In the genomic region with DNA sequence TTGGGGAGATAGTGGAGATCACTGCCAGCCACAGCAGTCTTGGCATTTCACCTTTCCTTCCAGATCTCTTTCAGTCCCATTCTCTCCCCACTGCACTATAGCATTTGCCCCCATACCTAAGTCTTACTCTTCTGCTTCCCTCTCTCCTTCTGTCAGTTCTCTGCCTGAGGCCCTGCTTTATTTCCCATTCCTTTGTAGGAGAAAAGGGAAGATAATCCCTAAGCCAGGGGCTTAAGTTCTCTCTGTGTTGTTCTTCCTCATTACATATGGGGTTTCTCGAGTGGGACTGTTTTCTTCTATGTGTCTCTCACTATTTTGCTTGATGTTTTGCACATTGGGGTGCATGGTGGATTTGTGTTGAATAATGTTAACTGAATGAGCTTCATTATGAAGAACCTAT, we compare ENCODE assay signal across 2 cellular contexts.
TF ChIP-seq lines count a peak whose summit lies in the region.

No MANE protein-coding gene starts in this region.

TF ChIP-seq in A549, 52 proteins besides CTCF, POLR2A, EP300 and RAD21:
- TF ChIP-seq, protein P1, sequence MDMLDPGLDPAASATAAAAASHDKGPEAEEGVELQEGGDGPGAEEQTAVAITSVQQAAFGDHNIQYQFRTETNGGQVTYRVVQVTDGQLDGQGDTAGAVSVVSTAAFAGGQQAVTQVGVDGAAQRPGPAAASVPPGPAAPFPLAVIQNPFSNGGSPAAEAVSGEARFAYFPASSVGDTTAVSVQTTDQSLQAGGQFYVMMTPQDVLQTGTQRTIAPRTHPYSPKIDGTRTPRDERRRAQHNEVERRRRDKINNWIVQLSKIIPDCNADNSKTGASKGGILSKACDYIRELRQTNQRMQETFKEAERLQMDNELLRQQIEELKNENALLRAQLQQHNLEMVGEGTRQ (IDR thresholded peaks at IDR 0.05) = no peak
- TF ChIP-seq CHD2 (IDR thresholded peaks at IDR 0.05; ENCODE audit: low read length, partially characterized antibody) = no peak
- no peak for TF ChIP-seq ZNF302 (CRISPR knock-in tag; IDR thresholded peaks at IDR 0.05)
- no peak for TF ChIP-seq RCOR1 (IDR thresholded peaks at IDR 0.05; ENCODE audit: low read depth, low read length)
- TF ChIP-seq KDM1A (IDR thresholded peaks at IDR 0.05; ENCODE audit: low read depth) = no peak
- no peak for TF ChIP-seq HOXB13 (CRISPR knock-in tag; IDR thresholded peaks at IDR 0.05; ENCODE audit: low read depth)
- no peak for TF ChIP-seq MAFK (IDR thresholded peaks at IDR 0.05; ENCODE audit: partially characterized antibody)

TF ChIP-seq in HCT116, 20 proteins besides CTCF, POLR2A, EP300 and RAD21:
- TF ChIP-seq MAX (IDR thresholded peaks at IDR 0.05) = no peak
- no peak for TF ChIP-seq TCF7L2 (IDR thresholded peaks at IDR 0.05; ENCODE audit: borderline replicate concordance, extremely low read depth, insufficient read depth, insufficient read length)
- no peak for TF ChIP-seq EGR1 (IDR thresholded peaks at IDR 0.05; ENCODE audit: low read depth)
- no peak for TF ChIP-seq SP1 (IDR thresholded peaks at IDR 0.05; ENCODE audit: low read depth)
- no peak for TF ChIP-seq SIN3A (IDR thresholded peaks at IDR 0.05; ENCODE audit: low read depth)
- no peak for TF ChIP-seq ZNF274 (IDR thresholded peaks at IDR 0.05; ENCODE audit: low read depth, low read length)
- no peak for TF ChIP-seq SRF (IDR thresholded peaks at IDR 0.05; ENCODE audit: low read depth)
- no peak for TF ChIP-seq ELF1 (IDR thresholded peaks at IDR 0.05; ENCODE audit: borderline replicate concordance, low read depth)
- TF ChIP-seq JUND (IDR thresholded peaks at IDR 0.05) = no peak
TF ChIP-seq in HCT116: peak in this region for 0.
